In genomic region chr5:105034335-105034734, GRCh38 we compare ENCODE assay signal across 1 cellular context.
TF ChIP-seq lines count a peak whose summit lies in the region.

No MANE protein-coding gene starts in this region.

TF ChIP-seq in K562, 482 proteins besides CTCF, POLR2A, EP300 and RAD21 (continued from another document):
- no peak for TF ChIP-seq E4F1 (CRISPR knock-in tag; IDR thresholded peaks at IDR 0.05; ENCODE audit: borderline replicate concordance)
- no peak for TF ChIP-seq ZNF140 (CRISPR knock-in tag; IDR thresholded peaks at IDR 0.05)
- TF ChIP-seq CEBPG (CRISPR knock-in tag; IDR thresholded peaks at IDR 0.05), result peak; percentile 58; the same call in 1 of the 2 replicates
- TF ChIP-seq CEBPG (tag; conservative IDR thresholded peaks at IDR 0.05 in 1 of 2, IDR thresholded peaks at IDR 0.05 in 1 of 2), result peak; percentile 83 to 89
- peak; percentile 23; the same call in 1 of the 2 replicates for TF ChIP-seq ZNF592 (IDR thresholded peaks at IDR 0.05)
- peak; percentile 81 for TF ChIP-seq ATF3 (IDR thresholded peaks at IDR 0.05)
- no peak for TF ChIP-seq ATF3 (CRISPR knock-in tag; conservative IDR thresholded peaks at IDR 0.05)
- TF ChIP-seq RBFOX2 (IDR thresholded peaks at IDR 0.05; ENCODE audit: low read depth, low read length), result 0 out of 2 replicates have a peak, but pooled peaks have one; percentile 25
- TF ChIP-seq CEBPB (tag; IDR thresholded peaks at IDR 0.05), result peak; percentile 40; the same call in 1 of the 2 replicates
- TF ChIP-seq, protein P1, sequence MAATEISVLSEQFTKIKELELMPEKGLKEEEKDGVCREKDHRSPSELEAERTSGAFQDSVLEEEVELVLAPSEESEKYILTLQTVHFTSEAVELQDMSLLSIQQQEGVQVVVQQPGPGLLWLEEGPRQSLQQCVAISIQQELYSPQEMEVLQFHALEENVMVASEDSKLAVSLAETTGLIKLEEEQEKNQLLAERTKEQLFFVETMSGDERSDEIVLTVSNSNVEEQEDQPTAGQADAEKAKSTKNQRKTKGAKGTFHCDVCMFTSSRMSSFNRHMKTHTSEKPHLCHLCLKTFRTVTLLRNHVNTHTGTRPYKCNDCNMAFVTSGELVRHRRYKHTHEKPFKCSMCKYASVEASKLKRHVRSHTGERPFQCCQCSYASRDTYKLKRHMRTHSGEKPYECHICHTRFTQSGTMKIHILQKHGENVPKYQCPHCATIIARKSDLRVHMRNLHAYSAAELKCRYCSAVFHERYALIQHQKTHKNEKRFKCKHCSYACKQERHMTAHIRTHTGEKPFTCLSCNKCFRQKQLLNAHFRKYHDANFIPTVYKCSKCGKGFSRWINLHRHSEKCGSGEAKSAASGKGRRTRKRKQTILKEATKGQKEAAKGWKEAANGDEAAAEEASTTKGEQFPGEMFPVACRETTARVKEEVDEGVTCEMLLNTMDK (IDR thresholded peaks at IDR 0.05; ENCODE audit: borderline replicate concordance, insufficient read depth, low read depth, low read length, poor library complexity, severe bottlenecking), result no peak
- TF ChIP-seq NFXL1 (CRISPR knock-in tag; IDR thresholded peaks at IDR 0.05), result no peak
- no peak for TF ChIP-seq NRF1 (conservative IDR thresholded peaks at IDR 0.05 in 1 of 2, IDR thresholded peaks at IDR 0.05 in 1 of 2)
- TF ChIP-seq MYC (IDR thresholded peaks at IDR 0.05; ENCODE audit: low read depth, low read length), result 0 out of 2 replicates have a peak, but pooled peaks have one; percentile 11
- TF ChIP-seq MYC (CRISPR knock-in tag; IDR thresholded peaks at IDR 0.05; ENCODE audit: borderline replicate concordance, low read depth), result no peak
